In genomic region chr16:29094729-29095624, GRCh38 we compare ENCODE assay signal across 8 cellular contexts.
DNase-seq lines count a peak whose midpoint lies in the region; ATAC-seq, FAIRE-seq and TF ChIP-seq lines count a peak whose summit lies in the region.
"Not testable (repeated sequence)": the region's sequence is repeated elsewhere in the genome, so short reads cannot be mapped to it uniquely, and the experiment has no call there.

No MANE protein-coding gene starts in this region.

- POLR2A ChIA-PET in PC-9 (lab: Charles Lee; ENCODE audit: unreplicated experiment); activated CD4-positive, alpha-beta memory T cell treated with anti-CD3 and anti-CD28 coated beads, Interleukin-2, amount 10 ng/mL, durations not matched to agents 7 days and 5 days (lab: Charles Lee): not testable (repeated sequence)

- H3K36me3 ChIP-seq in DND-41 (ENCODE audit: insufficient read depth, low read length); PC-9 (ENCODE audit: low read depth); lung (ENCODE audit: control insufficient read depth in 2 of 2, insufficient read depth in 2 of 2, low read length in 2 of 2); pancreas; upper lobe of right lung: not testable (repeated sequence)

- H3K27me3 Mint-ChIP-seq in activated CD4-positive, alpha-beta memory T cell treated with anti-CD3 and anti-CD28 coated beads, Interleukin-2, amount 10 ng/mL, durations not matched to agents 7 days and 5 days: not testable (repeated sequence)

- BruUV-seq in PC-9 (replicated peaks; lab: Mats Ljungman, UMichigan): not testable (repeated sequence)

- not testable (repeated sequence) for H3K4me3 Mint-ChIP-seq in activated CD4-positive, alpha-beta memory T cell treated with anti-CD3 and anti-CD28 coated beads, Interleukin-2, amount 10 ng/mL, durations not matched to agents 7 days and 5 days

- H3K27ac ChIP-seq in DND-41 (ENCODE audit: low read length); PC-9; lung (ENCODE audit: low read depth in 1 of 2, low read length in 1 of 2); pancreas; upper lobe of right lung: not testable (repeated sequence)

- ATAC-seq in DND-41 (ENCODE audit: insufficient read depth, low read depth) (peak; percentile 83), Right ventricle myocardium superior (ENCODE audit: poor library complexity) (peak; percentile 88), lung (ENCODE audit: insufficient read depth, low FRiP score) (peak; percentile 86), pancreas (peak; percentile 90 to 98 (median 95)), upper lobe of right lung (peak; percentile 93)

- not testable (repeated sequence) for H2AFZ ChIP-seq in DND-41 (ENCODE audit: low read depth, low read length); PC-9

- 38 to 44% methylated on average over 8 to 9 of the region's 13 CpGs for WGBS in lung, 2 donors
- 24 to 39% methylated on average over 8 to 11 of the region's 13 CpGs for WGBS in pancreas, 2 donors

- FAIRE-seq in pancreas (lab: Jason Lieb, UNC): peak; percentile 61

- H3K79me2 ChIP-seq in DND-41 (ENCODE audit: insufficient read depth, low read length); PC-9 (ENCODE audit: low read depth): not testable (repeated sequence)

- H3K9me2 ChIP-seq in PC-9 (ENCODE audit: insufficient read depth): not testable (repeated sequence)

- CTCF ChIA-PET in PC-9 (lab: Charles Lee): not testable (repeated sequence)
- CTCF ChIA-PET in activated CD4-positive, alpha-beta memory T cell treated with anti-CD3 and anti-CD28 coated beads, Interleukin-2, amount 10 ng/mL, durations not matched to agents 7 days and 5 days (lab: Charles Lee): interaction anchor here (0.7 kb wide), 1 partner anchor 544 kb away, joined by 3 read pairs; no protein-coding TSS in a partner anchor

- H3K4me3 ChIP-seq in DND-41 (ENCODE audit: low read depth in 1 of 2, low read length in 2 of 2); PC-9; lung; pancreas; upper lobe of right lung: not testable (repeated sequence)

- peak overlapping the region; percentile 31 for H3K27ac Mint-ChIP-seq in activated CD4-positive, alpha-beta memory T cell treated with anti-CD3 and anti-CD28 coated beads, Interleukin-2, amount 10 ng/mL, durations not matched to agents 7 days and 5 days

- not testable (repeated sequence) for H4K20me1 ChIP-seq in DND-41 (ENCODE audit: insufficient read depth, low read length); PC-9 (ENCODE audit: insufficient read depth)

- not testable (repeated sequence) for H3K4me1 Mint-ChIP-seq in activated CD4-positive, alpha-beta memory T cell treated with anti-CD3 and anti-CD28 coated beads, Interleukin-2, amount 10 ng/mL, durations not matched to agents 7 days and 5 days

- not testable (repeated sequence) for H3K27me3 ChIP-seq in DND-41 (ENCODE audit: insufficient read depth, low read length, poor library complexity); PC-9 (ENCODE audit: insufficient read depth, low read depth); lung (ENCODE audit: control insufficient read depth, insufficient read depth); pancreas; upper lobe of right lung

- peaks cover 20% of the 10 kb centered on the region for H3K36me3 Mint-ChIP-seq in activated CD4-positive, alpha-beta memory T cell treated with anti-CD3 and anti-CD28 coated beads, Interleukin-2, amount 10 ng/mL, durations not matched to agents 7 days and 5 days (ENCODE audit: low read depth)

- H3K4me2 ChIP-seq in DND-41 (ENCODE audit: insufficient read depth, low read length); PC-9: not testable (repeated sequence)

- not testable (repeated sequence) for H3K9me3 Mint-ChIP-seq in activated CD4-positive, alpha-beta memory T cell treated with anti-CD3 and anti-CD28 coated beads, Interleukin-2, amount 10 ng/mL, durations not matched to agents 7 days and 5 days

- H3K9me3 ChIP-seq in DND-41 (ENCODE audit: insufficient read depth, low read length, severe bottlenecking); PC-9 (ENCODE audit: insufficient read depth, low read depth); lung (ENCODE audit: control insufficient read depth in 2 of 2, insufficient read depth in 1 of 2, low read length in 1 of 2); pancreas; upper lobe of right lung: not testable (repeated sequence)

- DNase-seq in DND-41; PC-9; activated CD4-positive, alpha-beta memory T cell treated with anti-CD3 and anti-CD28 coated beads, Interleukin-2, amount 10 ng/mL, durations not matched to agents 7 days and 5 days; Right ventricle myocardium superior; lung (ENCODE audit: low spot score); pancreas; upper lobe of right lung: not testable (repeated sequence)
- peak; percentile 5 for DNase-seq in central memory CD4-positive, alpha-beta T cell

- not testable (repeated sequence) for H3F3A ChIP-seq in PC-9 (ENCODE audit: insufficient read depth, low read depth)

- not testable (repeated sequence) for H3K9ac ChIP-seq in DND-41 (ENCODE audit: low read depth, low read length)

- not testable (repeated sequence) for TF ChIP-seq CTCF in DND-41 (IDR thresholded peaks at IDR 0.05; ENCODE audit: borderline replicate concordance, extremely low read depth, low read length, poor library complexity, severe bottlenecking); lung (IDR thresholded peaks at IDR 0.05; ENCODE audit: control extremely low read depth, extremely low read depth); pancreas (IDR thresholded peaks at IDR 0.05)
- TF ChIP-seq CTCF in PC-9 (conservative IDR thresholded peaks at IDR 0.05) (peak; percentile 54), upper lobe of right lung (IDR thresholded peaks at IDR 0.05) (peak; percentile 31)

- intact Hi-C loops in PC-9 (cut with micrococcal nuclease; ENCODE audit: unreplicated experiment); Right ventricle myocardium superior (cut with DNase I); pancreas (cut with DNase I); upper lobe of right lung (cut with DNase I): not testable (repeated sequence)

- not testable (repeated sequence) for H3K4me1 ChIP-seq in DND-41 (ENCODE audit: insufficient read depth, low read length); PC-9 (replicated peaks; ENCODE audit: insufficient read depth); lung (ENCODE audit: control insufficient read depth in 2 of 2, insufficient read depth in 2 of 2, low read length in 2 of 2); pancreas; upper lobe of right lung
